ENCODE assay signal across 1 cellular context in genomic region chr21:32494946-32495703, GRCh38.
TF ChIP-seq lines count a peak whose summit lies in the region.

No MANE protein-coding gene starts in this region.

TF ChIP-seq in H1, 55 proteins besides CTCF, POLR2A, EP300 and RAD21:
- TF ChIP-seq, protein P1, sequence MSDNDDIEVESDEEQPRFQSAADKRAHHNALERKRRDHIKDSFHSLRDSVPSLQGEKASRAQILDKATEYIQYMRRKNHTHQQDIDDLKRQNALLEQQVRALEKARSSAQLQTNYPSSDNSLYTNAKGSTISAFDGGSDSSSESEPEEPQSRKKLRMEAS (IDR thresholded peaks at IDR 0.05), result peak; percentile 79
- TF ChIP-seq CEBPB (IDR thresholded peaks at IDR 0.05; ENCODE audit: low read depth, low read length), result no peak
- TF ChIP-seq E2F6 (IDR thresholded peaks at IDR 0.05), result peak; percentile 27; the same call in 1 of the 2 replicates
- TF ChIP-seq CREB1 (IDR thresholded peaks at IDR 0.05), result peak; percentile 54
